8 cellular contexts compared by ENCODE assay signal in the genomic region with DNA sequence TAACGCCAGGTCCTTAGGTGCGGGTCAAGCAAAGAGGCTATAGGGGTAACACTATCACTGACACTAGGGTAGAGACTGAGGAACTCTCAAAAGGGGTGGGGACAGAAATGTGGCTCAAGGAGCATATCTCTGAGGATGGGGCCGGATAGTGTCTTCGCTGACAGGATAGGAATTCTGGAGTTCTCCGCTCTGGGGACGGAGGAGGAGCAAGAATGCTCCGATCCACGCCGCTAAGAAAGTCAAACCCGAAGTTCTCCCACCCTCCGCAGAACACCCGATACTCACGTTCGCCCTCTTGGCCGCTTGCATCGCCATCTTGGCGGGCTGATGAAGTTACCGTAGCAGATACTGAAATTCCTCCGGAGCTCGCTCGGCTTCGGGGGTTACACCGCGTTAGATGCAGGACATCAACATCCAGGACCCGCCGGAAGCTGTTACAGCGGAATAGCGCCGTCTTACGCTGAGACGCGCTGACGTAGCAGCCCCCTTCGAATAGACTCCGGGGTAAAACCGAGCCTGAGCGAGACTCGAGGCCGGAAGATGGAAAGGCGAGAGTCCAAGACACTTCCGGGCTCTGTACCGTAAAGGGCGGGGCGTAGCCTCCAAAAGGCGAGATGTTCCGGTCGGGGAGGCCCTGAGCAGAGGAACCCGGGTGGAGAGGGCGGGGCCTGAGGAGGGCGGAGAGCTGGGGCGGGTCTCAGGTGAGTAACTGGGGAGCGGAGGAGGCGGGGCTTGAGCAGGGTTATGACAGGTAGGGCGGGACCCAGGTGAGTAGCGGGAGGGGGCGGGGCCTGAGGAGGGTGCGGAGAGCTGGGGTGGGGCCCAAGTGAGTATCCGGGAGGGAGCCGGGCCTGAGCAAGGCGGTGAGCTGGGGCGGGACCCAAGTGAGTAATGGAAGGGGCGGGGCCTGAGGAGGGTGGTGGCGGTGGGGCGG. TPM values are rescaled to one million over a fixed set of nuclear protein-coding genes. Genes with fewer than 3 reads are reported as not detected.
DNase-seq lines count a peak whose midpoint lies in the region; ATAC-seq and TF ChIP-seq lines count a peak whose summit lies in the region.

A gene with protein sequence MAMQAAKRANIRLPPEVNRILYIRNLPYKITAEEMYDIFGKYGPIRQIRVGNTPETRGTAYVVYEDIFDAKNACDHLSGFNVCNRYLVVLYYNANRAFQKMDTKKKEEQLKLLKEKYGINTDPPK (minus strand): TSS at position 412 of the 934 bp plus-strand sequence. CDS start 97 bp downstream, at position 315.

- no peaks in the 10 kb centered on the region for H3K27me3 Mint-ChIP-seq in activated T-cell treated with anti-CD3 and anti-CD28 coated beads, Interleukin-2, amount 50 U/mL, for 24 hours

- H3K4me1 Mint-ChIP-seq in activated T-cell treated with anti-CD3 and anti-CD28 coated beads, Interleukin-2, amount 50 U/mL, for 24 hours (ENCODE audit: low read depth) = peaks cover 46% of the 10 kb centered on the region

- in situ Hi-C loops in KBM-7 (cut with MboI; ENCODE audit: low pct_unique_long_range_greater_than_20kb, low sequenced_read_pairs) = no loop called here

- peaks cover 48% of the 10 kb centered on the region for H3K36me3 Mint-ChIP-seq in activated T-cell treated with anti-CD3 and anti-CD28 coated beads, Interleukin-2, amount 50 U/mL, for 24 hours (ENCODE audit: low read depth)

- peak within 1 kb of the TSS; percentile 98 for H3K4me3 Mint-ChIP-seq in activated T-cell treated with anti-CD3 and anti-CD28 coated beads, Interleukin-2, amount 50 U/mL, for 24 hours

- peak within 1 kb of the TSS; percentile 97 for H3K27ac Mint-ChIP-seq in activated T-cell treated with anti-CD3 and anti-CD28 coated beads, Interleukin-2, amount 50 U/mL, for 24 hours

- DNase-seq in DMS153 treated with DMSO at 0.1 percent for 48 hours (lab: John Stamatoyannopoulos, UW; ENCODE audit: unreplicated experiment) = peak; percentile 98
- peak; percentile 99 for DNase-seq in KBM-7
- peak; percentile 99 for DNase-seq in activated T-cell treated with anti-CD3 and anti-CD28 coated beads, Interleukin-2, amount 50 U/mL, for 24 hours
- DNase-seq in epithelial cell of proximal tubule (ENCODE audit: low read depth) = peak; percentile 95
- peak; percentile 100 for DNase-seq in mucosa of gallbladder (ENCODE audit: low spot score)
- DNase-seq in stimulated activated CD8-positive, alpha-beta memory T cell treated with anti-CD3 and anti-CD28 coated beads, Interleukin-4, amount 100 ng/mL, for 4 hours (ENCODE audit: low read depth in 2 of 2, low spot score in 1 of 2) = peak; percentile 99

- no peak for TF ChIP-seq CTCF in epithelial cell of proximal tubule (conservative IDR thresholded peaks at IDR 0.05; ENCODE audit: low read depth, low read length)

- no peaks in the 10 kb centered on the region for H3K9me3 Mint-ChIP-seq in activated T-cell treated with anti-CD3 and anti-CD28 coated beads, Interleukin-2, amount 50 U/mL, for 24 hours

- peak; percentile 93 for ATAC-seq in GM21717 (IDR thresholded peaks at IDR 0.05; ENCODE audit: unreplicated experiment)

- peak within 1 kb of the TSS; percentile 90 for H3K4me3 ChIP-seq in epithelial cell of proximal tubule (ENCODE audit: low read depth, low read length)

TF ChIP-seq in PFSK-1, 5 proteins besides CTCF, POLR2A, EP300 and RAD21:
- TF ChIP-seq POLR2AphosphoS5 (IDR thresholded peaks at IDR 0.05; ENCODE audit: low read depth, low read length) (peak; percentile 89), TAF1 (IDR thresholded peaks at IDR 0.05; ENCODE audit: borderline replicate concordance, insufficient read depth, low read length) (peak; percentile 88; the same call in 1 of the 2 replicates), FOXP2 (optimal IDR thresholded peaks at IDR 0.05; ENCODE audit: borderline replicate concordance, extremely low read depth, extremely low read length, insufficient read depth) (peak; percentile 98), SIN3A (IDR thresholded peaks at IDR 0.05; ENCODE audit: borderline replicate concordance, insufficient read depth, low read length) (peak; percentile 9; the same call in 1 of the 2 replicates)
- TF ChIP-seq, protein P1, sequence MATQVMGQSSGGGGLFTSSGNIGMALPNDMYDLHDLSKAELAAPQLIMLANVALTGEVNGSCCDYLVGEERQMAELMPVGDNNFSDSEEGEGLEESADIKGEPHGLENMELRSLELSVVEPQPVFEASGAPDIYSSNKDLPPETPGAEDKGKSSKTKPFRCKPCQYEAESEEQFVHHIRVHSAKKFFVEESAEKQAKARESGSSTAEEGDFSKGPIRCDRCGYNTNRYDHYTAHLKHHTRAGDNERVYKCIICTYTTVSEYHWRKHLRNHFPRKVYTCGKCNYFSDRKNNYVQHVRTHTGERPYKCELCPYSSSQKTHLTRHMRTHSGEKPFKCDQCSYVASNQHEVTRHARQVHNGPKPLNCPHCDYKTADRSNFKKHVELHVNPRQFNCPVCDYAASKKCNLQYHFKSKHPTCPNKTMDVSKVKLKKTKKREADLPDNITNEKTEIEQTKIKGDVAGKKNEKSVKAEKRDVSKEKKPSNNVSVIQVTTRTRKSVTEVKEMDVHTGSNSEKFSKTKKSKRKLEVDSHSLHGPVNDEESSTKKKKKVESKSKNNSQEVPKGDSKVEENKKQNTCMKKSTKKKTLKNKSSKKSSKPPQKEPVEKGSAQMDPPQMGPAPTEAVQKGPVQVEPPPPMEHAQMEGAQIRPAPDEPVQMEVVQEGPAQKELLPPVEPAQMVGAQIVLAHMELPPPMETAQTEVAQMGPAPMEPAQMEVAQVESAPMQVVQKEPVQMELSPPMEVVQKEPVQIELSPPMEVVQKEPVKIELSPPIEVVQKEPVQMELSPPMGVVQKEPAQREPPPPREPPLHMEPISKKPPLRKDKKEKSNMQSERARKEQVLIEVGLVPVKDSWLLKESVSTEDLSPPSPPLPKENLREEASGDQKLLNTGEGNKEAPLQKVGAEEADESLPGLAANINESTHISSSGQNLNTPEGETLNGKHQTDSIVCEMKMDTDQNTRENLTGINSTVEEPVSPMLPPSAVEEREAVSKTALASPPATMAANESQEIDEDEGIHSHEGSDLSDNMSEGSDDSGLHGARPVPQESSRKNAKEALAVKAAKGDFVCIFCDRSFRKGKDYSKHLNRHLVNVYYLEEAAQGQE (IDR thresholded peaks at IDR 0.05; ENCODE audit: insufficient read depth in 1 of 2, low read depth in 2 of 2, low read length in 2 of 2) = peak; percentile 11 to 26; a peak in 2 of 4 replicates
TF ChIP-seq in PFSK-1: peak in this region for 5.

RNA-seq across cellular contexts. Expression of the gene that starts here (rescaled TPM):
- 104 TPM for polyA plus RNA-seq in PFSK-1 (2012; ENCODE audit: insufficient read length, low read depth)
- 159 and 226 TPM in 2 replicates for total RNA-seq in epithelial cell of proximal tubule
- 69.5 TPM for total RNA-seq in mucosa of gallbladder

Comparison
In these comparisons a context has a peak if more than half of its experiments do, and no peak if none do; other contexts are left out.
1. Peak in every context shown above with its lines: DNase-seq, ATAC-seq and H3K4me3 ChIP-seq.